ENCODE assay signal across 24 cellular contexts in the genomic region with DNA sequence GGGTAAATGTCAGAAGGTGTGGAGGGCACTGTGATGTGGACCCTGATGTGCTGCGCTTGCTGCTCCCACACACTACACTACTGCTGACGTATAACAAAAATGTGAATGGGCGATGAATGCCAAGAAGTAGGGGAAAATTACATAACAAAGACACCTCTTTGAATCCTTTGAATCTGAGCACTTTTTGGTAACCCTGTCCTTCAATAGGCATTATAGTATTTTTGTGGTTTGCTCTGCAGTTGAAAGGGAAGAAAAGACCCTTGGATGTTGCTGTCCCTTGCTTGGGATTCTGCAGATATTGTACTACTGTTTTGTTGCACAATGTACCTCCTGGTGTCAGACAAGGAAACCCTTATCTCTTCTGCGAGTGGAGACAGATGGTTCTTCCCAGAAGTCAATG.
"Had no signal": no experiment of that assay in that cellular context is flagged by ENCODE, and none has a peak within 500 bp of the region (broad histone marks: within the 10 kb centered on the region; RNA-seq: fewer than 3 reads in every experiment).

No MANE protein-coding gene starts in this region.

- H3K4me1 ChIP-seq: esophagus squamous epithelium had no signal

- H3K27ac ChIP-seq: brain microvascular endothelial cell, epithelial cell of prostate, esophagus squamous epithelium, heart right ventricle, VCaP had no signal

- DNase-seq: activated CD4-positive, alpha-beta memory T cell treated with anti-CD3 and anti-CD28 coated beads, Interleukin-2, amount 10 ng/mL, durations not matched to agents 7 days and 5 days; activated CD4-positive, alpha-beta T cell treated with anti-CD3 and anti-CD28 coated beads for 1 hour; activated CD4-positive, alpha-beta T cell treated with anti-CD3 and anti-CD28 coated beads for 4 hours; activated CD4-positive, alpha-beta T cell treated with anti-CD3 and anti-CD28 coated beads, Interleukin-2, amount 10 ng/mL, durations not matched to agents 7 days and 5 days; activated CD4-positive, alpha-beta T cell treated with anti-CD3 and anti-CD28 coated beads, Interleukin-2, amount 50 U/mL, for 4 hours; activated CD8-positive, alpha-beta memory T cell treated with anti-CD3 and anti-CD28 coated beads, Interleukin-2, amount 50 U/mL, for 48 hours; activated gamma-delta T cell; activated naive CD4-positive, alpha-beta T cell; activated naive CD4-positive, alpha-beta T cell treated with anti-CD3 and anti-CD28 coated beads, Interleukin-2, amount 10 ng/mL, durations not matched to agents 7 days and 5 days; activated naive CD8-positive, alpha-beta T cell treated with anti-CD3 and anti-CD28 coated beads, Interleukin-2, amount 10 ng/mL, durations not matched to agents 7 days and 5 days; activated T-cell treated with anti-CD3 and anti-CD28 coated beads for 4 hours; activated T-cell treated with anti-CD3 and anti-CD28 coated beads, Interleukin-2, amount 50 U/mL, for 24 hours; activated T-cell treated with anti-CD3 and anti-CD28 coated beads, Interleukin-2, amount 50 U/mL, for 72 hours; brain microvascular endothelial cell; effector CD8-positive, alpha-beta T cell; esophagus squamous epithelium; foreskin melanocyte; heart right ventricle; T-helper 2 cell had no signal

- H3K9me3 ChIP-seq: esophagus squamous epithelium, gastroesophageal sphincter, heart right ventricle had no signal

- H3K36me3 ChIP-seq: brain microvascular endothelial cell, esophagus squamous epithelium, gastroesophageal sphincter, heart right ventricle had no signal

- ATAC-seq: activated naive CD4-positive, alpha-beta T cell treated with anti-CD3 and anti-CD28 coated beads, Interleukin-2, amount 50 U/mL, for 72 hours; activated T-cell treated with anti-CD3 and anti-CD28 coated beads, Interleukin-2, amount 50 U/mL, for 72 hours; gastroesophageal sphincter; heart right ventricle; WTC11 had no signal

- H3K4me3 ChIP-seq: esophagus squamous epithelium, gastroesophageal sphincter, heart right ventricle had no signal

- H3K27me3 ChIP-seq: brain microvascular endothelial cell, esophagus squamous epithelium, gastroesophageal sphincter, heart right ventricle had no signal
